ENCODE assay signal across 14 cellular contexts in genomic region chr4:7771056-7771455, GRCh38.
DNase-seq lines count a peak whose midpoint lies in the region; ATAC-seq and TF ChIP-seq lines count a peak whose summit lies in the region.
"Had no signal": no experiment of that assay in that cellular context is flagged by ENCODE, and none has a peak within 500 bp of the region (broad histone marks: within the 10 kb centered on the region; RNA-seq: fewer than 3 reads in every experiment).

No MANE protein-coding gene starts in this region.

- H3K27me3 ChIP-seq in PC-3 (ENCODE audit: low read length): no peaks in the 10 kb centered on the region
- H3K27me3 ChIP-seq: brain microvascular endothelial cell, upper lobe of left lung had no signal

- no peak overlapping the region for H3K27ac Mint-ChIP-seq in activated CD8-positive, alpha-beta memory T cell treated with anti-CD3 and anti-CD28 coated beads, Interleukin-2, amount 10 ng/mL, durations not matched to agents 7 days and 5 days
- peak overlapping the region; percentile 71 for H3K27ac Mint-ChIP-seq in activated T-cell treated with anti-CD3 and anti-CD28 coated beads, Interleukin-2, amount 50 U/mL, for 24 hours
- H3K27ac Mint-ChIP-seq in effector memory CD8-positive, alpha-beta T cell: peak overlapping the region in 1 of 2 donors; percentile 80

- no TSS peak for BruUV-seq in PC-3 (replicated peaks; lab: Mats Ljungman, UMichigan)

- CTCF ChIA-PET in activated CD8-positive, alpha-beta memory T cell treated with anti-CD3 and anti-CD28 coated beads, Interleukin-2, amount 10 ng/mL, durations not matched to agents 7 days and 5 days (lab: Charles Lee): interaction anchor here (0.7 to 4.6 kb wide), 6 partner anchors 9 to 50 kb away, joined by 3 to 38 read pairs (median 5); no protein-coding TSS in a partner anchor
- CTCF ChIA-PET in PC-3 (lab: Charles Lee): no interaction called here

- peaks cover 14% of the 10 kb centered on the region for H3K4me1 Mint-ChIP-seq in activated CD8-positive, alpha-beta memory T cell treated with anti-CD3 and anti-CD28 coated beads, Interleukin-2, amount 10 ng/mL, durations not matched to agents 7 days and 5 days
- peaks cover 30% of the 10 kb centered on the region for H3K4me1 Mint-ChIP-seq in activated T-cell treated with anti-CD3 and anti-CD28 coated beads, Interleukin-2, amount 50 U/mL, for 24 hours (ENCODE audit: low read depth)
- H3K4me1 Mint-ChIP-seq in effector memory CD8-positive, alpha-beta T cell (ENCODE audit: low read depth in 2 of 2): peaks cover 10 to 23% of the 10 kb centered on the region in 2 donors

- peaks cover 24% of the 10 kb centered on the region for H3K36me3 ChIP-seq in PC-3 (ENCODE audit: low read depth, low read length)

- no peaks in the 10 kb centered on the region for H3K9me3 Mint-ChIP-seq in activated CD8-positive, alpha-beta memory T cell treated with anti-CD3 and anti-CD28 coated beads, Interleukin-2, amount 10 ng/mL, durations not matched to agents 7 days and 5 days (ENCODE audit: low read depth)
- H3K9me3 Mint-ChIP-seq in activated T-cell treated with anti-CD3 and anti-CD28 coated beads, Interleukin-2, amount 50 U/mL, for 24 hours: no peaks in the 10 kb centered on the region
- H3K9me3 Mint-ChIP-seq in effector memory CD8-positive, alpha-beta T cell: no peaks in the 10 kb centered on the region

- H3K9me2 ChIP-seq in PC-3 (replicated peaks; ENCODE audit: low read length): no peaks in the 10 kb centered on the region

- no peak for TF ChIP-seq POLR2A in lower leg skin (IDR thresholded peaks at IDR 0.05)

- intact Hi-C loops in PC-3 (cut with micrococcal nuclease) (no loop called here), lower leg skin (cut with DNase I; ENCODE audit: low total_unique reads) (no loop called here)

- no peak overlapping the region for H2AFZ ChIP-seq in PC-3 (ENCODE audit: low read length)

- no peaks in the 10 kb centered on the region for H3K79me2 ChIP-seq in PC-3 (ENCODE audit: low read length)

- POLR2A ChIA-PET in PC-3 (lab: Charles Lee; ENCODE audit: unreplicated experiment): no interaction called here

- H3K27ac ChIP-seq in PC-3 (ENCODE audit: low read length): no peak overlapping the region
- H3K27ac ChIP-seq: brain microvascular endothelial cell, upper lobe of left lung had no signal

- no peaks in the 10 kb centered on the region for H3K4me1 ChIP-seq in PC-3 (ENCODE audit: insufficient read depth, low read length)
- H3K4me1 ChIP-seq: upper lobe of left lung had no signal

- no peaks in the 10 kb centered on the region for H3K9me3 ChIP-seq in PC-3 (ENCODE audit: low read length)
- H3K9me3 ChIP-seq: upper lobe of left lung had no signal

- ATAC-seq in activated CD8-positive, alpha-beta memory T cell treated with anti-CD3 and anti-CD28 coated beads, Interleukin-2, amount 10 ng/mL, durations not matched to agents 7 days and 5 days: no peak
- ATAC-seq in effector memory CD8-positive, alpha-beta T cell (replicated peaks): peak; percentile 84
- no peak for ATAC-seq in PC-3
- ATAC-seq in HG03159 (IDR thresholded peaks at IDR 0.05; ENCODE audit: unreplicated experiment): no peak
- ATAC-seq: right cardiac atrium had no signal

- no peaks in the 10 kb centered on the region for H3K27me3 Mint-ChIP-seq in activated CD8-positive, alpha-beta memory T cell treated with anti-CD3 and anti-CD28 coated beads, Interleukin-2, amount 10 ng/mL, durations not matched to agents 7 days and 5 days
- H3K27me3 Mint-ChIP-seq in activated T-cell treated with anti-CD3 and anti-CD28 coated beads, Interleukin-2, amount 50 U/mL, for 24 hours: no peaks in the 10 kb centered on the region
- H3K27me3 Mint-ChIP-seq in effector memory CD8-positive, alpha-beta T cell: no peaks in the 10 kb centered on the region

- no peaks in the 10 kb centered on the region for H3F3A ChIP-seq in PC-3 (ENCODE audit: low read length, unreplicated experiment)

- no peaks in the 10 kb centered on the region for H3K36me3 Mint-ChIP-seq in activated CD8-positive, alpha-beta memory T cell treated with anti-CD3 and anti-CD28 coated beads, Interleukin-2, amount 10 ng/mL, durations not matched to agents 7 days and 5 days
- peaks cover 82% of the 10 kb centered on the region for H3K36me3 Mint-ChIP-seq in activated T-cell treated with anti-CD3 and anti-CD28 coated beads, Interleukin-2, amount 50 U/mL, for 24 hours (ENCODE audit: low read depth)
- peaks cover 11% of the 10 kb centered on the region for H3K36me3 Mint-ChIP-seq in effector memory CD8-positive, alpha-beta T cell (ENCODE audit: insufficient read depth)

- H3K4me3 ChIP-seq in PC-3 (ENCODE audit: low read length) (no peak overlapping the region), lower leg skin (ENCODE audit: low read depth, poor library complexity, severe bottlenecking) (no peak overlapping the region)
- H3K4me3 ChIP-seq: upper lobe of left lung had no signal

- DNase-seq in activated CD8-positive, alpha-beta memory T cell treated with anti-CD3 and anti-CD28 coated beads for 4 hours (ENCODE audit: low read depth in 2 of 2): peak; percentile 9 to 35
- DNase-seq in activated CD8-positive, alpha-beta memory T cell treated with anti-CD3 and anti-CD28 coated beads, Interleukin-2, amount 10 ng/mL, durations not matched to agents 7 days and 5 days: no peak
- peak; percentile 48 for DNase-seq in activated T-cell treated with anti-CD3 and anti-CD28 coated beads, Interleukin-2, amount 50 U/mL, for 24 hours
- DNase-seq in effector memory CD8-positive, alpha-beta T cell: peak in 1 of 3 experiments; percentile 11
- DNase-seq in stimulated activated naive CD4-positive, alpha-beta T cell treated with Interleukin-2 at 50 U/mL for 16 hours (lab: John Stamatoyannopoulos, UW): peak; percentile 32
- DNase-seq in PC-3 (no peak), lower leg skin (ENCODE audit: low spot score in 2 of 2) (no peak)
- DNase-seq: 8988T, brain microvascular endothelial cell, kidney, NCI-H2081 treated with DMSO at 0.1 percent for 48 hours had no signal

- no peaks in the 10 kb centered on the region for H4K20me1 ChIP-seq in PC-3 (ENCODE audit: low read length)

- 80 to 81% methylated on average over 6 of the region's 6 CpGs for WGBS in lower leg skin, 2 donors

- TF ChIP-seq CTCF in PC-3 (conservative IDR thresholded peaks at IDR 0.05; ENCODE audit: low read depth, low read length) (no peak), lower leg skin (IDR thresholded peaks at IDR 0.05) (no peak)

- no peak overlapping the region for H3K4me3 Mint-ChIP-seq in activated CD8-positive, alpha-beta memory T cell treated with anti-CD3 and anti-CD28 coated beads, Interleukin-2, amount 10 ng/mL, durations not matched to agents 7 days and 5 days
- H3K4me3 Mint-ChIP-seq in activated T-cell treated with anti-CD3 and anti-CD28 coated beads, Interleukin-2, amount 50 U/mL, for 24 hours: no peak overlapping the region
- H3K4me3 Mint-ChIP-seq in effector memory CD8-positive, alpha-beta T cell: no peak overlapping the region

- no peak overlapping the region for H3K4me2 ChIP-seq in PC-3 (ENCODE audit: low read length)

- no peak overlapping the region for H3K9ac ChIP-seq in PC-3 (ENCODE audit: low read length)

Comparison
In these comparisons a context has a peak if more than half of its experiments do, and no peak if none do; other contexts are left out.
1. DNase-seq: peak in activated CD8-positive, alpha-beta memory T cell treated with anti-CD3 and anti-CD28 coated beads for 4 hours (2 of 2), activated T-cell treated with anti-CD3 and anti-CD28 coated beads, Interleukin-2, amount 50 U/mL, for 24 hours (single experiment) and stimulated activated naive CD4-positive, alpha-beta T cell treated with Interleukin-2 at 50 U/mL for 16 hours (single experiment); none in activated CD8-positive, alpha-beta memory T cell treated with anti-CD3 and anti-CD28 coated beads, Interleukin-2, amount 10 ng/mL, durations not matched to agents 7 days and 5 days (single experiment), PC-3 (single experiment) and lower leg skin (0 of 2).